ENCODE assay signal across 1 cellular context in genomic region chr6:63066053-63066704, GRCh38.
TF ChIP-seq lines count a peak whose summit lies in the region.

No MANE protein-coding gene starts in this region.

TF ChIP-seq in GM23338, 12 proteins besides CTCF, POLR2A, EP300 and RAD21 (continued from another document):
- TF ChIP-seq NANOG (IDR thresholded peaks at IDR 0.05; ENCODE audit: borderline replicate concordance) (no peak), ZNF114 (CRISPR knock-in tag; IDR thresholded peaks at IDR 0.05) (no peak), JUNB (IDR thresholded peaks at IDR 0.05; ENCODE audit: unreplicated experiment) (no peak), POLR2AphosphoS5 (IDR thresholded peaks at IDR 0.05; ENCODE audit: low read depth) (no peak), ETS1 (IDR thresholded peaks at IDR 0.05) (no peak), EZH2 (IDR thresholded peaks at IDR 0.05; ENCODE audit: low read depth, unreplicated experiment) (no peak), CREB1 (CRISPR knock-in tag; IDR thresholded peaks at IDR 0.05; ENCODE audit: low read depth) (no peak), EZH2phosphoT487 (IDR thresholded peaks at IDR 0.05; ENCODE audit: unreplicated experiment) (no peak), ZNF331 (CRISPR knock-in tag; IDR thresholded peaks at IDR 0.05; ENCODE audit: low read depth) (no peak)
